ENCODE assay signal across 29 cellular contexts in genomic region chr4:116885579-116885978, GRCh38.
"Had no signal": no experiment of that assay in that cellular context is flagged by ENCODE, and none has a peak within 500 bp of the region (broad histone marks: within the 10 kb centered on the region; RNA-seq: fewer than 3 reads in every experiment).

No MANE protein-coding gene starts in this region.

- H3K27me3 ChIP-seq: colonic mucosa, dorsolateral prefrontal cortex, esophagus muscularis mucosa, esophagus squamous epithelium, foreskin keratinocyte, gastrocnemius medialis, gastroesophageal sphincter, heart left ventricle, heart right ventricle had no signal

- FAIRE-seq: colon, endometrium, endothelial cell of umbilical vein, frontal cortex had no signal

- H3K27ac Mint-ChIP-seq: dendritic cell treated with granulocyte-macrophage colony-stimulating factor and Interleukin-4, amounts not matched to agents 40 ng/mL and 50 ng/mL, for 4 days; effector memory CD8-positive, alpha-beta T cell; endodermal cell had no signal

- ATAC-seq: effector memory CD8-positive, alpha-beta T cell; esophagus mucosa; foreskin keratinocyte; gastrocnemius medialis; gastroesophageal sphincter; heart left ventricle; heart right ventricle had no signal

- H3K27me3 Mint-ChIP-seq: dendritic cell treated with granulocyte-macrophage colony-stimulating factor and Interleukin-4, amounts not matched to agents 40 ng/mL and 50 ng/mL, for 4 days; effector memory CD8-positive, alpha-beta T cell had no signal

- H3K4me1 ChIP-seq: colonic mucosa, esophagus muscularis mucosa, esophagus squamous epithelium, foreskin keratinocyte, gastrocnemius medialis, gastroesophageal sphincter, heart left ventricle, heart right ventricle had no signal

- H3K36me3 ChIP-seq: colonic mucosa, esophagus muscularis mucosa, esophagus squamous epithelium, gastrocnemius medialis, gastroesophageal sphincter, heart left ventricle, heart right ventricle had no signal

- H3K4me3 Mint-ChIP-seq: dendritic cell treated with granulocyte-macrophage colony-stimulating factor and Interleukin-4, amounts not matched to agents 40 ng/mL and 50 ng/mL, for 4 days; effector memory CD8-positive, alpha-beta T cell; endodermal cell had no signal

- DNase-seq: colonic mucosa; cortex of kidney; dermis blood vessel endothelial cell; dorsolateral prefrontal cortex; effector CD4-positive, alpha-beta T cell; effector CD8-positive, alpha-beta T cell; effector memory CD4-positive, alpha-beta T cell; effector memory CD8-positive, alpha-beta T cell; endodermal cell; erythroblast; esophagus squamous epithelium; foreskin fibroblast; foreskin keratinocyte; foreskin melanocyte; gastrocnemius medialis; glutamatergic neuron; head of caudate nucleus; heart left ventricle; heart right ventricle had no signal

- H3K27ac ChIP-seq: colonic mucosa, coronary artery, dorsolateral prefrontal cortex, epithelial cell of prostate, esophagus muscularis mucosa, esophagus squamous epithelium, foreskin keratinocyte, gastrocnemius medialis, gastroesophageal sphincter, heart left ventricle, heart right ventricle had no signal

- H3K9me3 Mint-ChIP-seq: dendritic cell treated with granulocyte-macrophage colony-stimulating factor and Interleukin-4, amounts not matched to agents 40 ng/mL and 50 ng/mL, for 4 days had no signal

- H3K4me3 ChIP-seq: colonic mucosa, coronary artery, dorsolateral prefrontal cortex, esophagus muscularis mucosa, esophagus squamous epithelium, gastrocnemius medialis, gastroesophageal sphincter, heart left ventricle, heart right ventricle had no signal

- H3K9me3 ChIP-seq: colonic mucosa, esophagus muscularis mucosa, esophagus squamous epithelium, gastrocnemius medialis, gastroesophageal sphincter, heart left ventricle, heart right ventricle had no signal
